ENCODE assay signal across 9 cellular contexts in the genomic region with DNA sequence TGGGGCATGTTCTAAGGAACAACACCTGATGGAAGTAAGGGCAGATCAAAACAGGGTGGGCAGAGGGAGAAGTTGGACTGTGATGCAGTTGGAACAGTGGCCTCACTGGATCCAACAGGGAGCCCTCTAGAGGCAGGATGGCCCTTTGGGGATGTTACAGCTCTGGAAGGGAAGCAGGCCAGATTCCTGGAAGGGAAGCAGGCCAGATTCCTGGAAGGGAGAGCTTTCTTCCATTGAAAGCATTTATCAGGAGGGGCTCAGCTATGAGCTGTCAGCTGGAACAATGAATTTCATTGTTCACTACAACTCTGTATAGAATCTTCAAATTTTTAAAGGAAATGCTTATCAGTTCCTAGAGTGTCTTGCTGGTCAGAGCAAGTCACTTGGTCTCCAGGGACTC. TPM values are rescaled to one million over a fixed set of nuclear protein-coding genes. Genes with fewer than 3 reads are reported as not detected.
DNase-seq lines count a peak whose midpoint lies in the region; ATAC-seq and TF ChIP-seq lines count a peak whose summit lies in the region.
"Had no signal": no experiment of that assay in that cellular context is flagged by ENCODE, and none has a peak within 500 bp of the region (broad histone marks: within the 10 kb centered on the region; RNA-seq: fewer than 3 reads in every experiment).

No MANE protein-coding gene starts in this region.

- peak; percentile 32 for DNase-seq in RPMI7951 (ENCODE audit: low read depth)
- DNase-seq in foreskin keratinocyte, result peak in 1 of 2 donors; percentile 20
- peak; percentile 63 for DNase-seq in pulmonary artery endothelial cell (ENCODE audit: low read depth, low spot score)
- no peak for DNase-seq in NOMO-1 treated with DMSO at 0.1 percent for 48 hours (lab: John Stamatoyannopoulos, UW; ENCODE audit: unreplicated experiment)
- no peak for DNase-seq in activated naive CD4-positive, alpha-beta T cell treated with anti-CD3 and anti-CD28 coated beads, Interleukin-2, amount 10 ng/mL, durations not matched to agents 7 days and 5 days
- DNase-seq in ureter (ENCODE audit: low spot score), result no peak

- no peaks in the 10 kb centered on the region for H3K36me3 Mint-ChIP-seq in activated naive CD4-positive, alpha-beta T cell treated with anti-CD3 and anti-CD28 coated beads, Interleukin-2, amount 10 ng/mL, durations not matched to agents 7 days and 5 days

- CTCF ChIA-PET in activated naive CD4-positive, alpha-beta T cell treated with anti-CD3 and anti-CD28 coated beads, Interleukin-2, amount 10 ng/mL, durations not matched to agents 7 days and 5 days (lab: Charles Lee), result no interaction called here

- H3K27ac ChIP-seq in foreskin keratinocyte, result no peak overlapping the region

- no peaks in the 10 kb centered on the region for H3K27me3 ChIP-seq in foreskin keratinocyte
- H3K27me3 ChIP-seq: Peyer's patch had no signal

- no peak overlapping the region for H3K4me3 Mint-ChIP-seq in activated naive CD4-positive, alpha-beta T cell treated with anti-CD3 and anti-CD28 coated beads, Interleukin-2, amount 10 ng/mL, durations not matched to agents 7 days and 5 days

- no peak overlapping the region for H3K27ac Mint-ChIP-seq in activated naive CD4-positive, alpha-beta T cell treated with anti-CD3 and anti-CD28 coated beads, Interleukin-2, amount 10 ng/mL, durations not matched to agents 7 days and 5 days

- H3K4me1 Mint-ChIP-seq in activated naive CD4-positive, alpha-beta T cell treated with anti-CD3 and anti-CD28 coated beads, Interleukin-2, amount 10 ng/mL, durations not matched to agents 7 days and 5 days, result peaks cover 3% of the 10 kb centered on the region

- no peaks in the 10 kb centered on the region for H3K9me3 Mint-ChIP-seq in activated naive CD4-positive, alpha-beta T cell treated with anti-CD3 and anti-CD28 coated beads, Interleukin-2, amount 10 ng/mL, durations not matched to agents 7 days and 5 days

- H3K27me3 Mint-ChIP-seq in activated naive CD4-positive, alpha-beta T cell treated with anti-CD3 and anti-CD28 coated beads, Interleukin-2, amount 10 ng/mL, durations not matched to agents 7 days and 5 days, result no peaks in the 10 kb centered on the region

- TF ChIP-seq CTCF in GM12874 (IDR thresholded peaks at IDR 0.05; ENCODE audit: insufficient read depth, low read depth, low read length) (peak; percentile 14; the same call in 1 of the 2 replicates), foreskin keratinocyte (conservative IDR thresholded peaks at IDR 0.05) (peak; percentile 64)

- no peaks in the 10 kb centered on the region for H3K4me1 ChIP-seq in foreskin keratinocyte

- ATAC-seq in foreskin keratinocyte, result peak; percentile 78
- ATAC-seq in HG02642 (IDR thresholded peaks at IDR 0.05; ENCODE audit: poor library complexity, unreplicated experiment), result no peak

RNA-seq across cellular contexts. Expression of gene IL15, which starts 17.7 kb away (rescaled TPM):
- 4.4 and 4.7 TPM in 2 replicates for total RNA-seq in RPMI7951 (2014; rRNA removed; shearing (Covaris generic))
- 0.78 and 1.4 TPM in 2 replicates for total RNA-seq in foreskin keratinocyte
- 0.67 and 1.1 TPM in 2 replicates for polyA plus RNA-seq in foreskin keratinocyte
- 2.0 and 2.2 TPM in 2 replicates for total RNA-seq in pulmonary artery endothelial cell
- total RNA-seq in ureter, result 7.0 TPM

Comparison
In these comparisons a context has a peak if more than half of its experiments do, and no peak if none do; other contexts are left out.
1. DNase-seq: peak in RPMI7951 (single experiment) and pulmonary artery endothelial cell (single experiment); none in NOMO-1 treated with DMSO at 0.1 percent for 48 hours (single experiment), activated naive CD4-positive, alpha-beta T cell treated with anti-CD3 and anti-CD28 coated beads, Interleukin-2, amount 10 ng/mL, durations not matched to agents 7 days and 5 days (single experiment) and ureter (single experiment).